Comparison of ENCODE assay signal across 8 cellular contexts in the genomic region with DNA sequence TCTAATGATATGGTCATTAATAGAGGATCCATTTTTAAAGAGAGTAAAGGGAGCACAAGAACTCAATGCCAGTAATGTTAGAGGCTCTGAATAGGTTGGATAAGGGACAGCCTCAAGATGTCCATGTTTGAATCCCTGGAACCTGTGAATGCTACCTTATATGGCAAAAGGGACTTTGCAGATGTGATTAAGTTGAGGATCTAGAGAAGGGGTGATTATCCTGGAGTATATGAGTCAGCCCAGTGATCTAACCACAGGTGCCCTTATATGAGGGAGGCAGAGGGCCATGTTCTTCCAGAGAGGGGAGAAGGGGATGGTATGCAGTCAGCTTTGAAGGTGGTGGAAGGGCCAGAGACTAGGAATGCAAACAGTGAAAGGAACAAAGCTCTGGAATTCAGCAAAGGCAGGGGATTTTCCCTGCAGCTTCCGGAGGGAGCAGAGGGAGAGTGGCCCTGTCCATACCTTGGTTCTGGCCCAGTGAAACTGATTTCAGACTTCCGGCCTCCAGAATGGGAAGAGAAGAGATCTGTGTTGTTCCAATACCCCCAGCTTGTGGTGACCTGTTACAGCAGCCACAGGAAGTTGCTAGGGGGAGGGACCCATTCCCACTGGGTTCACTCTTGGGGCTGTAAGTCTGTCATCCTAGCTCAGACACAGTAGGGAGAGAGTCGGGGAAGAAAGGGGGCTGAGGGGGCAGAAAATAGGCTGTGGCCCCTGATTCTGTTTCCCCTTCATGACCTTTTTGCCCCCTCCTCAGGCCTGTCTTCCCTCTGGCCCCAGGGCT.
DNase-seq lines count a peak whose midpoint lies in the region; ATAC-seq, FAIRE-seq and TF ChIP-seq lines count a peak whose summit lies in the region.
"Not testable (repeated sequence)": the region's sequence is repeated elsewhere in the genome, so short reads cannot be mapped to it uniquely, and the experiment has no call there.

No MANE protein-coding gene starts in this region.

- in situ Hi-C loops in HepG2 (cut with HindIII; ENCODE audit: extremely low pct_ligation_motif_present, low pct_unique_long_range_greater_than_20kb): not testable (repeated sequence)

- not testable (repeated sequence) for H3K36me3 ChIP-seq in RWPE2 (ENCODE audit: low read depth); bronchial epithelial cell (ENCODE audit: control insufficient read depth, insufficient read depth, low read length); HepG2 (replicated peaks in 1 of 2; ENCODE audit: control insufficient read depth in 1 of 2, insufficient read depth in 2 of 2, low read length in 2 of 2)

- H2AFZ ChIP-seq in HepG2 (ENCODE audit: low read length): not testable (repeated sequence)

- not testable (repeated sequence) for H3K4me2 ChIP-seq in HepG2 (ENCODE audit: low read depth, low read length)

- not testable (repeated sequence) for H3K9me3 ChIP-seq in RWPE2 (ENCODE audit: severe bottlenecking); HepG2 (ENCODE audit: low read length)

- DNase-seq in Daoy (ENCODE audit: low read depth) (peak; percentile 42), HK-2 (ENCODE audit: unreplicated experiment) (peak; percentile 20), NCI-H226 (peak; percentile 9), bronchial epithelial cell (ENCODE audit: low read depth) (peak; percentile 16), iPS DF 19.7 (ENCODE audit: low read depth, low spot score) (peak; percentile 17), non-pigmented ciliary epithelial cell (ENCODE audit: low read depth) (peak; percentile 1)
- DNase-seq in RWPE2 (ENCODE audit: low spot score); HepG2 (ENCODE audit: low spot score): not testable (repeated sequence)

- WGBS in HepG2 (ENCODE audit: low lambda C conversion rate): no CpG with 5 or more reads among the region's 3 CpGs

- not testable (repeated sequence) for TF ChIP-seq CTCF in RWPE2 (IDR thresholded peaks at IDR 0.05; ENCODE audit: poor library complexity, severe bottlenecking); bronchial epithelial cell (IDR thresholded peaks at IDR 0.05; ENCODE audit: insufficient read depth, low read length, severe bottlenecking); HepG2 (CRISPR knock-in tag; IDR thresholded peaks at IDR 0.05)

- intact Hi-C loops in HepG2 (cut with micrococcal nuclease; ENCODE audit: unreplicated experiment): not testable (repeated sequence)

- not testable (repeated sequence) for FAIRE-seq in bronchial epithelial cell (lab: Jason Lieb, UNC); HepG2 (lab: Jason Lieb, UNC)

- not testable (repeated sequence) for H3K4me3 ChIP-seq in RWPE2 (ENCODE audit: severe bottlenecking); bronchial epithelial cell (ENCODE audit: low read depth, low read length); HepG2 (replicated peaks in 1 of 3; ENCODE audit: insufficient read depth in 1 of 3, low read depth in 2 of 3, low read length in 3 of 3)

- ATAC-seq in RWPE2 (ENCODE audit: low read depth) (peak; percentile 60), HepG2 (peak; percentile 49)

- not testable (repeated sequence) for H3K4me1 ChIP-seq in RWPE2 (ENCODE audit: insufficient read depth, poor library complexity, severe bottlenecking); HepG2 (ENCODE audit: insufficient read depth, low read length)

- not testable (repeated sequence) for TF ChIP-seq EP300 in HepG2 (IDR thresholded peaks at IDR 0.05; ENCODE audit: low read depth in 2 of 2, low read length in 2 of 2); HepG2 (CRISPR knock-in tag; IDR thresholded peaks at IDR 0.05; ENCODE audit: borderline replicate concordance)

- not testable (repeated sequence) for H3K9ac ChIP-seq in HepG2 (ENCODE audit: insufficient read depth, low read depth, low read length)

- H3K27ac ChIP-seq in RWPE2 (ENCODE audit: poor library complexity, severe bottlenecking); HepG2 (ENCODE audit: extremely low read length, insufficient read depth, low read length): not testable (repeated sequence)

- not testable (repeated sequence) for H4K20me1 ChIP-seq in HepG2 (ENCODE audit: insufficient read depth, low read length)

- TF ChIP-seq RAD21 in HepG2 (CRISPR knock-in tag; IDR thresholded peaks at IDR 0.05): not testable (repeated sequence)

- not testable (repeated sequence) for H3K79me2 ChIP-seq in HepG2 (ENCODE audit: insufficient read depth, low read length)

- POLR2A ChIA-PET in HepG2 (lab: Yijun Ruan, JAX): not testable (repeated sequence)

- TF ChIP-seq POLR2A in HepG2 (IDR thresholded peaks at IDR 0.05; ENCODE audit: insufficient read depth in 1 of 2, low read depth in 2 of 2, low read length in 2 of 2): not testable (repeated sequence)

- not testable (repeated sequence) for BruUV-seq in HepG2 (replicated peaks; lab: Mats Ljungman, UMichigan)

- not testable (repeated sequence) for H3K27me3 ChIP-seq in RWPE2 (ENCODE audit: insufficient read depth, poor library complexity, severe bottlenecking); bronchial epithelial cell (ENCODE audit: control insufficient read depth, insufficient read depth, low read length); HepG2 (ENCODE audit: control insufficient read depth in 1 of 2, insufficient read depth in 2 of 2, low read length in 2 of 2)

- CTCF ChIA-PET in HepG2 (lab: Yijun Ruan, JAX; ENCODE audit: low intra/inter-chr PET ratio, low total read pairs): not testable (repeated sequence)
